In the genomic region with DNA sequence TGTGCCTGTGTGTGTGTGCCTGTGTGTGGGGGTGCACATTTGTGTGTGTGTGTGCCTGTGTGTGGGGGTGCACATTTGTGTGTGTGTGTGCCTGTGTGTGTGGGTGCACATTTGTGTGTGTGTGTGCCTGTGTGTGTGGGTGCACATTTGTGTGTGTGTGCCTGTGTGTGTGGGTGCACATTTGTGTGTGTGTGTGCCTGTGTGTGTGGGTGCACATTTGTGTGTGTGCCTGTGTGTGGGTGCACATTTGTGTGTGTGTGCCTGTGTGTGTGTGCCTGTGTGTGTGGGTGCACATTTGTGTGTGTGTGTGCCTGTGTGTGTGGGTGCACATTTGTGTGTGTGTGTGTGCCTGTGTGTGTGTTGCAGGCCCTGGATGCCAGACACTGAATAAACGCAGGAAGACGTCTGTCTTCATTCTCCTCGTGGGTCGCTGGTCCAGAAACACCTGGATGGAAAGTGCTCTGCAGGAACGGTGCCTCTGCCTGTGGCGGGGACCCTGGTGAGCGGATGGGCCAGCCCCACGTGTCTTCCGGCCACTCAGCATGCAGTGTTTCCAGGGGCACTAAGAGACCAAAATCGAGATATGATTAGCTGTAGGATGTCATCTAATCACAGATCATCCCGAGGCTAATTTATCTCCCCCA, we compare ENCODE assay signal across 7 cellular contexts. TPM values are rescaled to one million over a fixed set of nuclear protein-coding genes. Genes with fewer than 3 reads are reported as not detected.
A peak's percentile ranks its signal among the peaks of the same experiment; 100 is the strongest.
DNase-seq lines count a peak whose midpoint lies in the region; ATAC-seq and TF ChIP-seq lines count a peak whose summit lies in the region.
"Not testable (repeated sequence)": the region's sequence is repeated elsewhere in the genome, so short reads cannot be mapped to it uniquely, and the experiment has no call there.
"Had no signal": no experiment of that assay in that cellular context is flagged by ENCODE, and none has a peak within 500 bp of the region (broad histone marks: within the 10 kb centered on the region; RNA-seq: fewer than 3 reads in every experiment).

No MANE protein-coding gene starts in this region.

- POLR2A ChIA-PET in Caco-2 (lab: Charles Lee), result not testable (repeated sequence)
- POLR2A ChIA-PET in HEK293 (lab: Yijun Ruan, JAX), result interaction anchor here (0.5 to 1.2 kb wide), 2 partner anchors 58 to 98 kb away, joined by 3 to 4 read pairs; no protein-coding TSS in a partner anchor

- H4K91ac ChIP-seq in mesenchymal stem cell (ENCODE audit: low read length), result peak overlapping the region; percentile 4

- not testable (repeated sequence) for H3K14ac ChIP-seq in mesenchymal stem cell (ENCODE audit: low read length in 2 of 2)

- not testable (repeated sequence) for H2BK15ac ChIP-seq in mesenchymal stem cell (ENCODE audit: low read depth, poor library complexity, severe bottlenecking)

- peaks cover 10% of the 10 kb centered on the region for H3K79me2 ChIP-seq in osteoblast (ENCODE audit: insufficient read depth, low read length)

- not testable (repeated sequence) for H2AK5ac ChIP-seq in mesenchymal stem cell (ENCODE audit: low read length, severe bottlenecking)

- H3K9me3 ChIP-seq in Caco-2; HEK293 (ENCODE audit: control insufficient read depth, insufficient read depth, low read depth, low read length); MG63; T-helper 17 cell (ENCODE audit: control insufficient read depth, low read length, poor library complexity, severe bottlenecking); mesenchymal stem cell (ENCODE audit: control insufficient read depth, low read length); osteoblast (ENCODE audit: low read depth, low read length): not testable (repeated sequence)

- not testable (repeated sequence) for H3K23ac ChIP-seq in mesenchymal stem cell (ENCODE audit: low read length in 2 of 2)

- not testable (repeated sequence) for H2BK12ac ChIP-seq in mesenchymal stem cell (ENCODE audit: low read length in 2 of 2)

- H3K18ac ChIP-seq in mesenchymal stem cell (ENCODE audit: low read depth in 1 of 2, low read length in 2 of 2), result not testable (repeated sequence)

- H3K4ac ChIP-seq in mesenchymal stem cell (ENCODE audit: low read depth in 1 of 2, low read length in 2 of 2), result not testable (repeated sequence)

- H2BK5ac ChIP-seq in mesenchymal stem cell (ENCODE audit: low read depth, low read length, poor library complexity, severe bottlenecking), result not testable (repeated sequence)

- not testable (repeated sequence) for H4K20me1 ChIP-seq in osteoblast (ENCODE audit: insufficient read depth, low read length)

- not testable (repeated sequence) for H2AFZ ChIP-seq in mesenchymal stem cell (ENCODE audit: low read depth, low read length); osteoblast (ENCODE audit: low read length)

- intact Hi-C loops in Caco-2 (cut with micrococcal nuclease; ENCODE audit: unreplicated experiment), result not testable (repeated sequence)

- TF ChIP-seq CTCF in Caco-2 (IDR thresholded peaks at IDR 0.05; ENCODE audit: insufficient read depth in 1 of 2, low read depth in 1 of 2, low read length in 1 of 2, severe bottlenecking in 1 of 2, unreplicated experiment in 1 of 2); HEK293 (tag by site-specific recombination; IDR thresholded peaks at IDR 0.05); osteoblast (IDR thresholded peaks at IDR 0.05; ENCODE audit: extremely low read depth, low read depth, low read length): not testable (repeated sequence)

- CTCF ChIA-PET in Caco-2 (lab: Charles Lee); HEK293 (lab: Yijun Ruan, JAX): not testable (repeated sequence)

- not testable (repeated sequence) for H3K4me1 Mint-ChIP-seq in Caco-2 (ENCODE audit: low read depth, unreplicated experiment)
- peaks cover 15% of the 10 kb centered on the region for H3K4me1 Mint-ChIP-seq in T-helper 17 cell

- H3K36me3 Mint-ChIP-seq in Caco-2 (ENCODE audit: insufficient read depth, unreplicated experiment), result peaks cover 80% of the 10 kb centered on the region
- H3K36me3 Mint-ChIP-seq in T-helper 17 cell (ENCODE audit: low read depth), result not testable (repeated sequence)

- H2BK120ac ChIP-seq in mesenchymal stem cell (ENCODE audit: low read depth, low read length), result not testable (repeated sequence)

- not testable (repeated sequence) for H3K79me1 ChIP-seq in mesenchymal stem cell (replicated peaks; ENCODE audit: low read length, poor library complexity, severe bottlenecking)

- H3K4me2 ChIP-seq in mesenchymal stem cell (ENCODE audit: low read length, poor library complexity, severe bottlenecking); osteoblast (ENCODE audit: insufficient read depth, low read length): not testable (repeated sequence)

- H3K27ac Mint-ChIP-seq in Caco-2 (ENCODE audit: unreplicated experiment) (peak overlapping the region; percentile 46), T-helper 17 cell (peak overlapping the region; percentile 49)

- not testable (repeated sequence) for H3K9ac ChIP-seq in mesenchymal stem cell (ENCODE audit: low read length)

- WGBS in mesenchymal stem cell, result 88% methylated on average over 11 of the region's 11 CpGs

- not testable (repeated sequence) for H3K4me3 Mint-ChIP-seq in Caco-2 (ENCODE audit: unreplicated experiment); T-helper 17 cell

- not testable (repeated sequence) for H3K4me3 ChIP-seq in Caco-2 (ENCODE audit: low read depth, low read length); HEK293 (ENCODE audit: low read depth, low read length); MG63; mesenchymal stem cell (ENCODE audit: insufficient read depth in 1 of 2, low read depth in 1 of 2, low read length in 2 of 2); osteoblast (ENCODE audit: insufficient read depth, low read length)

- H3K36me3 ChIP-seq in Caco-2 (ENCODE audit: control insufficient read depth, insufficient read depth, low read length); MG63: not testable (repeated sequence)
- peaks cover 0 to 18% of the 10 kb centered on the region in 2 experiments; a peak in 1 of 3 replicates for H3K36me3 ChIP-seq in HEK293 (ENCODE audit: control insufficient read depth in 2 of 2, insufficient read depth in 1 of 2, low read length in 2 of 2)
- peaks cover 36 to 46% of the 10 kb centered on the region in 2 experiments for H3K36me3 ChIP-seq in mesenchymal stem cell (ENCODE audit: control insufficient read depth in 1 of 2, insufficient read depth in 2 of 2, low read depth in 1 of 2, low read length in 2 of 2)
- peaks cover 29% of the 10 kb centered on the region for H3K36me3 ChIP-seq in osteoblast (ENCODE audit: insufficient read depth, low read length)

- H4K8ac ChIP-seq in mesenchymal stem cell (ENCODE audit: low read length), result not testable (repeated sequence)

- not testable (repeated sequence) for H3K27me3 Mint-ChIP-seq in Caco-2 (ENCODE audit: insufficient read depth, unreplicated experiment); T-helper 17 cell

- H3K27me3 ChIP-seq in Caco-2 (replicated peaks; ENCODE audit: control insufficient read depth, insufficient read depth, low read length); MG63; mesenchymal stem cell (ENCODE audit: control insufficient read depth in 1 of 2, insufficient read depth in 1 of 2, low read length in 2 of 2); osteoblast (ENCODE audit: insufficient read depth, low read length): not testable (repeated sequence)

- not testable (repeated sequence) for H3K27ac ChIP-seq in HEK293 (ENCODE audit: extremely low read depth, low read depth, low read length); mesenchymal stem cell (ENCODE audit: low read length, poor library complexity, severe bottlenecking); osteoblast (ENCODE audit: low read depth, low read length)

- not testable (repeated sequence) for BruUV-seq in Caco-2 (replicated peaks; lab: Mats Ljungman, UMichigan)

- H3K9me3 Mint-ChIP-seq in Caco-2 (ENCODE audit: unreplicated experiment), result not testable (repeated sequence)

- not testable (repeated sequence) for ATAC-seq in T-helper 17 cell

- DNase-seq in Caco-2, T-helper 17 cell, mesenchymal stem cell: not testable (repeated sequence)
- DNase-seq in MG63, result peak; percentile 17
- peak; percentile 34 for DNase-seq in osteoblast (ENCODE audit: insufficient read length, low spot score, missing footprints)

- not testable (repeated sequence) for H3K4me1 ChIP-seq in Caco-2
- H3K4me1 ChIP-seq in HEK293 (ENCODE audit: control insufficient read depth, insufficient read depth, low read length) (peaks cover 12% of the 10 kb centered on the region), mesenchymal stem cell (ENCODE audit: control insufficient read depth, insufficient read depth, low read depth, low read length) (peaks cover 28% of the 10 kb centered on the region), osteoblast (ENCODE audit: insufficient read depth, low read length) (peaks cover 22% of the 10 kb centered on the region)

RNA-seq across cellular contexts. Expression of gene MC1R, which starts 3.9 kb away (rescaled TPM):
- total RNA-seq in Caco-2 (2022), result 5.6 and 6.5 TPM in 2 replicates
- total RNA-seq in MG63 (2014; rRNA removed; shearing (Covaris generic); ENCODE audit: low replicate concordance), result 12.1 and 21.1 TPM in 2 replicates
- 10 to 100 TPM; 10.1 to 13.8 TPM for total RNA-seq in T-helper 17 cell
- 5.5 TPM for polyA plus RNA-seq in mesenchymal stem cell (2013, experiment 1 of 2)
- 5.1 TPM for polyA plus RNA-seq in mesenchymal stem cell (2013, experiment 2 of 2)
- total RNA-seq in osteoblast, result 4.7 and 5.1 TPM in 2 replicates

RNA-seq across cellular contexts. Expression of gene TUBB3, which starts 8.4 kb away (rescaled TPM):
- total RNA-seq in Caco-2 (2022), result 31.3 and 37.5 TPM in 2 replicates
- 803 and 1,289 TPM in 2 replicates for total RNA-seq in MG63 (2014; rRNA removed; shearing (Covaris generic); ENCODE audit: low replicate concordance)
- total RNA-seq in T-helper 17 cell, result under 1 TPM; 0.52 to 0.96 TPM
- polyA plus RNA-seq in mesenchymal stem cell (2013, experiment 1 of 2), result 136 TPM
- 135 TPM for polyA plus RNA-seq in mesenchymal stem cell (2013, experiment 2 of 2)
- total RNA-seq in osteoblast, result 166 and 239 TPM in 2 replicates
- polyA plus RNA-seq: CD4-positive, alpha-beta memory T cell had no signal

RNA-seq across cellular contexts. Expression of gene DEF8, which starts 33.8 kb away (rescaled TPM):
- total RNA-seq in Caco-2 (2022) (132 and 145 TPM in 2 replicates), T-helper 17 cell (10 to 100 TPM; 32.5 to 38.3 TPM), osteoblast (48.6 and 48.9 TPM in 2 replicates)
- 357 and 571 TPM in 2 replicates for total RNA-seq in MG63 (2014; rRNA removed; shearing (Covaris generic); ENCODE audit: low replicate concordance)
- polyA plus RNA-seq in mesenchymal stem cell (2013, experiment 1 of 2), result 68.5 TPM
- polyA plus RNA-seq in mesenchymal stem cell (2013, experiment 2 of 2), result 65.6 TPM

RNA-seq across cellular contexts. Expression of gene TCF25, which starts 41.4 kb away (rescaled TPM):
- total RNA-seq in Caco-2 (2022) (196 and 244 TPM in 2 replicates), T-helper 17 cell (100 to 1,000 TPM; 393 to 428 TPM), osteoblast (225 and 230 TPM in 2 replicates)
- 53.2 and 71.3 TPM in 2 replicates for total RNA-seq in MG63 (2014; rRNA removed; shearing (Covaris generic); ENCODE audit: low replicate concordance)
- polyA plus RNA-seq in mesenchymal stem cell (2013, experiment 1 of 2), result 222 TPM
- 213 TPM for polyA plus RNA-seq in mesenchymal stem cell (2013, experiment 2 of 2)

Comparison
In these comparisons a context has a peak if more than half of its experiments do, and no peak if none do; other contexts are left out.
1. RNA of gene TUBB3, which starts 8.4 kb away (total RNA-seq): 803 to 1,289 TPM in MG63, 166 to 239 TPM in osteoblast and 31.3 to 37.5 TPM in Caco-2; 0.52 to 0.96 TPM in T-helper 17 cell; every median in the first group is over 10 times any median in the second.